In the genomic region with DNA sequence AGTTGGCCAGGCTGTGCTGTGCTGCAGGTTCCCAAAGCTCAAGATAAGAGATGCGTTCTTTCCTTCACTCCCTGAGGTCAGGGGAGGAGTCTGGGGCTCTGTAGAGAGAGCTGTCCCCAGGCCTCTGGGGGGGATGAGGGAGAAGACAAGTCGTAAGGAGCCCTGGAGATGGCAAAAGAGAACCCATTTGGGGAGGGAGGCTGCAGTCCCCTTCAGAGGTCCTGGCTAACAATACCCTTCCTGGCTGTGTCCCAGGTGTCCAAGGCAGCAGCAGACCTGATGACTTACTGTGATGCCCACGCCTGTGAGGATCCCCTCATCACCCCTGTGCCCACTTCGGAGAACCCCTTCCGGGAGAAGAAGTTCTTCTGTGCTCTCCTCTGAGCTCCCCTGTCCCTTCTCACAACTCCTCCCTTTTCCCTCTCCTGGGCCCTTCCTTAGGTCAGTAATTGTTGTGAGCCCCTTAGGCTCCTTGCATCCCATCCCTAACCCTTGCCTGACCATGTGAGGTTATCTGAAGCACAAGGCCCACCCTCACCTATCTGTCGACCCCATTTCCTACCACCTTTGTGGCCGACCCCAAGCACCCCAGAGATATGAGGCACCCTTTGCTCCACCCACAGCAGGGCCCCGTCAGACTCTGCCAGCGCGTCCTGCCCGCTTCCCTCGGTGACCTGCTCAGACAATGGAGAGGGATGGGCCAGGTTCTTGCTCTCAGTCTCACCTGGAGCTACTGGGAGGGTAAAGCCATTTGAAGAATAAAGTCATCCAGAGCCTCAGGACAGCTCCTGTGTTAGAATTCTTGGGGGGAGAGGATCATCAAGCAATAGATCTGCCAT, we compare ENCODE assay signal across 1 cellular context.
TF ChIP-seq lines count a peak whose summit lies in the region.

No MANE protein-coding gene starts in this region.

TF ChIP-seq in A549, 52 proteins besides CTCF, POLR2A, EP300 and RAD21 (continued from another document):
- TF ChIP-seq RNF2 (IDR thresholded peaks at IDR 0.05; ENCODE audit: borderline replicate concordance, low read depth) (no peak), MAFK (IDR thresholded peaks at IDR 0.05; ENCODE audit: partially characterized antibody) (no peak), NR3C1 (IDR thresholded peaks at IDR 0.05) (no peak)
